Comparison of ENCODE assay signal across 12 cellular contexts in the genomic region with DNA sequence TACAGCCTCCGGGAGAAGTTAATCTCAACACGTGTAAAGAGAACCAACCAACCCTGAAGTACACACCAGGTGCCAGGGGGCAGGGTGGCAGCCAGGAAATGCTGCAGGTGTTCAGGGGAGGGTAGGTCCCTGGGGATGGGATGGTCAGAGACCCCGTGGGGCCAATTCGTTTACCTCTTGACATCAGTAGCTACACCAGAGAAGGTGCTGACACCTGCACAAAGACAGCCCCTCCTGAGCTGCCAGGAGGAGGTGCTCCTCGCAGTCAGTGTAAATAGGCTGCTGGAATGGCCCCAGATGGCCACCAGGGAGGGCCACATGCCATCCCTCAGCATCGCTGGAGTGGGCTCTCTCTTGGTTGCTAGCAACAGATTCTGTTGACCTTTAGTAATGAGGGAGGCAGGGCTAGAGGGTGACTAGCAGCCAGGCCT. TPM values are rescaled to one million over a fixed set of nuclear protein-coding genes. Genes with fewer than 3 reads are reported as not detected.
DNase-seq lines count a peak whose midpoint lies in the region; ATAC-seq and TF ChIP-seq lines count a peak whose summit lies in the region.
"Had no signal": no experiment of that assay in that cellular context is flagged by ENCODE, and none has a peak within 500 bp of the region (broad histone marks: within the 10 kb centered on the region; RNA-seq: fewer than 3 reads in every experiment).

No MANE protein-coding gene starts in this region.

- H3K4me3 ChIP-seq in right atrium auricular region, result no peak overlapping the region
- H3K4me3 ChIP-seq: tibial nerve had no signal

- no peaks in the 10 kb centered on the region for H3K9me3 ChIP-seq in right atrium auricular region
- H3K9me3 ChIP-seq: tibial nerve had no signal

- no peaks in the 10 kb centered on the region for H3K27me3 ChIP-seq in right atrium auricular region
- H3K27me3 ChIP-seq: tibial nerve had no signal

- TF ChIP-seq CTCF in right atrium auricular region (IDR thresholded peaks at IDR 0.05), result peak in 1 of 2 donors; percentile 13

- ATAC-seq in Right ventricle myocardium inferior (peak; percentile 62), esophagus mucosa (peak; percentile 40), HG03460 (IDR thresholded peaks at IDR 0.05; ENCODE audit: unreplicated experiment) (no peak)

- intact Hi-C loops in Right ventricle myocardium inferior (cut with DNase I), result loop anchor here (5.0 kb wide), 1 partner anchor 41 kb away; no protein-coding TSS in a partner anchor

- H3K27ac ChIP-seq in right atrium auricular region (no peak overlapping the region), substantia nigra (ENCODE audit: low read depth, low read length, poor library complexity, severe bottlenecking) (peak overlapping the region; percentile 62)
- H3K27ac ChIP-seq: tibial nerve had no signal

- H3K36me3 ChIP-seq in right atrium auricular region, result no peaks in the 10 kb centered on the region
- H3K36me3 ChIP-seq: tibial nerve had no signal

- DNase-seq in Right ventricle myocardium inferior (ENCODE audit: missing footprints), result peak; percentile 71
- DNase-seq in right atrium auricular region (ENCODE audit: low spot score), result no peak
- peak; percentile 57 for DNase-seq in NCI-H526 treated with DMSO at 0.1 percent for 48 hours (lab: John Stamatoyannopoulos, UW)
- DNase-seq in substantia nigra (lab: John Stamatoyannopoulos, UW), result peak in 2 of 49 donors; percentile 44 to 64
- no peak for DNase-seq in activated T-cell treated with anti-CD3 and anti-CD28 coated beads, Interleukin-2, amount 50 U/mL, for 48 hours
- DNase-seq in activated CD8-positive, alpha-beta memory T cell treated with anti-CD3 and anti-CD28 coated beads, Interleukin-2, amount 50 U/mL, for 4 hours, result no peak
- DNase-seq: effector CD4-positive, alpha-beta T cell; EL; mesenchymal stem cell had no signal

- peaks cover 0 to 42% of the 10 kb centered on the region in 2 donors for H3K4me1 ChIP-seq in right atrium auricular region

RNA-seq across cellular contexts. Expression of a gene that starts 52.8 kb away (rescaled TPM):
- 8.5 TPM for total RNA-seq in Right ventricle myocardium inferior
- total RNA-seq in right atrium auricular region, result 1 to 10 TPM; 6.0 to 9.7 TPM
- total RNA-seq in esophagus mucosa, result 0.12 TPM

Comparison
In these comparisons a context has a peak if more than half of its experiments do, and no peak if none do; other contexts are left out.
1. DNase-seq: peak in Right ventricle myocardium inferior (single experiment) and NCI-H526 treated with DMSO at 0.1 percent for 48 hours (single experiment); none in right atrium auricular region (single experiment), activated T-cell treated with anti-CD3 and anti-CD28 coated beads, Interleukin-2, amount 50 U/mL, for 48 hours (0 of 2) and activated CD8-positive, alpha-beta memory T cell treated with anti-CD3 and anti-CD28 coated beads, Interleukin-2, amount 50 U/mL, for 4 hours (single experiment).